20 cellular contexts compared by ENCODE assay signal in the genomic region with DNA sequence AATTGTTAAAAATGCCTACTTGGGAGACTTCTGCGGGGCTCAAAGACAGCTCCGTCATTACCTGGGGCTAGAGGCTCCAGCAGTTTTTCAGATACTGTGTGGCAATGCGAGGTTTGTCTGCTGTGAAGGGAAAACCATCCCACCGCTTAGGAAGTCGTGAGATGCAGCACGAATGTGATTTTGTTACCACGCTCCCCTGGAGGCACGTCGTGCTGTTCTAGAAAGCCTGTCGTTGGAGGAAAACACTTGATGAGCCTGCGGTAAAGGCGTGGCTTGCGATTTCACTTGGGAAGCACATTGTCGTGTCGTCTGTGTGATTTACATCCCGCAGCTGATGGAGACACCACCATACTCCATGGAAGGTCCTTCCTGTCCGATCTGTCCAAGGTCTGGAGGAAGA. TPM values are rescaled to one million over a fixed set of nuclear protein-coding genes. Genes with fewer than 3 reads are reported as not detected.
DNase-seq lines count a peak whose midpoint lies in the region; ATAC-seq and TF ChIP-seq lines count a peak whose summit lies in the region.
"Had no signal": no experiment of that assay in that cellular context is flagged by ENCODE, and none has a peak within 500 bp of the region (broad histone marks: within the 10 kb centered on the region; RNA-seq: fewer than 3 reads in every experiment).

No MANE protein-coding gene starts in this region.

- peak overlapping the region; percentile 33 for H4K8ac ChIP-seq in neuronal stem cell (ENCODE audit: low read depth, low read length)

- peaks cover 36% of the 10 kb centered on the region for H3K4me1 Mint-ChIP-seq in CD8-positive, alpha-beta T cell (ENCODE audit: low read depth)
- H3K4me1 Mint-ChIP-seq in GM23338: peaks cover 6% of the 10 kb centered on the region
- peaks cover 17% of the 10 kb centered on the region for H3K4me1 Mint-ChIP-seq in WTC11

- POLR2A ChIA-PET in CD8-positive, alpha-beta T cell (lab: Charles Lee): interaction anchor here (0.6 kb wide), 1 partner anchor 37 kb away, joined by 3 read pairs; no protein-coding TSS in a partner anchor
- POLR2A ChIA-PET in WTC11 (lab: Charles Lee) (no interaction called here), RWPE1 (lab: Yijun Ruan, JAX; ENCODE audit: low non-redundant PET) (no interaction called here)

- H2BK12ac ChIP-seq in neuronal stem cell (ENCODE audit: low read length): no peak overlapping the region

- H3K79me1 ChIP-seq in neuronal stem cell (ENCODE audit: low read depth, low read length): peaks cover 4% of the 10 kb centered on the region

- no peak for ATAC-seq in CD8-positive, alpha-beta T cell
- ATAC-seq in GM23338: no peak
- no peak for ATAC-seq in WTC11

- H3K18ac ChIP-seq in neuronal stem cell (ENCODE audit: low read length): no peak overlapping the region

- H3K4me3 Mint-ChIP-seq in CD8-positive, alpha-beta T cell: no peak overlapping the region
- H3K4me3 Mint-ChIP-seq in GM23338 (no peak overlapping the region), WTC11 (no peak overlapping the region)
- H3K4me3 Mint-ChIP-seq: immature natural killer cell had no signal

- no peak overlapping the region for H2BK15ac ChIP-seq in neuronal stem cell (ENCODE audit: low read length)

- no peaks in the 10 kb centered on the region for H3K27me3 ChIP-seq in CD8-positive, alpha-beta T cell (ENCODE audit: insufficient read depth, low read length)
- no peaks in the 10 kb centered on the region for H3K27me3 ChIP-seq in GM23338 (ENCODE audit: insufficient read depth)
- H3K27me3 ChIP-seq in neuronal stem cell (ENCODE audit: control insufficient read depth in 3 of 3, insufficient read depth in 3 of 3, low read depth in 1 of 3, low read length in 3 of 3): no peaks in the 10 kb centered on the region
- H3K27me3 ChIP-seq: MG63, vagina had no signal

- H3K9me3 ChIP-seq in CD8-positive, alpha-beta T cell (ENCODE audit: low read length): peaks cover 4% of the 10 kb centered on the region
- H3K9me3 ChIP-seq in neuronal stem cell (replicated peaks in 1 of 2; ENCODE audit: control insufficient read depth in 2 of 2, insufficient read depth in 1 of 2, low read depth in 1 of 2, low read length in 2 of 2): peaks cover 0 to 3% of the 10 kb centered on the region in 2 donors
- H3K9me3 ChIP-seq: MG63, vagina had no signal

- WGBS in neuronal stem cell (ENCODE audit: extremely low coverage in 2 of 2, insufficient read length in 2 of 2, insufficient replicate concordance in 1 of 2), 2 donors: no CpG with 5 or more reads among the region's 17 CpGs

- H3K9ac ChIP-seq in neuronal stem cell (ENCODE audit: low read depth, low read length, poor library complexity): no peak overlapping the region
- H3K9ac ChIP-seq: GM23248 had no signal

- peak overlapping the region; percentile 30 for H3K27ac Mint-ChIP-seq in CD8-positive, alpha-beta T cell
- H3K27ac Mint-ChIP-seq in GM23338: no peak overlapping the region
- peak overlapping the region; percentile 37 for H3K27ac Mint-ChIP-seq in WTC11

- no peak overlapping the region for H3K4me2 ChIP-seq in GM23338
- no peak overlapping the region for H3K4me2 ChIP-seq in neuronal stem cell (ENCODE audit: insufficient read depth, low read length, poor library complexity, severe bottlenecking)

- no peaks in the 10 kb centered on the region for H3F3A ChIP-seq in GM23338 (replicated peaks; ENCODE audit: low read depth)

- no peak overlapping the region for H3K4me3 ChIP-seq in CD8-positive, alpha-beta T cell (ENCODE audit: low read depth, low read length)
- no peak overlapping the region for H3K4me3 ChIP-seq in GM23338
- H3K4me3 ChIP-seq in neuronal stem cell (ENCODE audit: low read length in 2 of 2): no peak overlapping the region
- H3K4me3 ChIP-seq: GM23248, heart right ventricle, lower lobe of right lung, MG63, vagina had no signal

- no peak overlapping the region for H3K27ac ChIP-seq in CD8-positive, alpha-beta T cell (ENCODE audit: low read depth, low read length)
- H3K27ac ChIP-seq in GM23338 (ENCODE audit: low read depth): 0 out of 2 replicates have a peak overlapping the region, but pooled peaks have one; percentile 59
- H3K27ac ChIP-seq in neuronal stem cell (replicated peaks; ENCODE audit: low read length): no peak overlapping the region
- H3K27ac ChIP-seq in RWPE1: no peak overlapping the region
- H3K27ac ChIP-seq: GM23248, heart right ventricle, lower lobe of right lung, vagina had no signal

- no peak overlapping the region for H3K14ac ChIP-seq in neuronal stem cell (ENCODE audit: low read length)

- H3K9me2 ChIP-seq in GM23338 (ENCODE audit: insufficient read depth): no peaks in the 10 kb centered on the region

- no peak overlapping the region for H2BK120ac ChIP-seq in neuronal stem cell (ENCODE audit: low read depth, low read length)

- H2AK5ac ChIP-seq in neuronal stem cell (ENCODE audit: low read depth, low read length): no peak overlapping the region

- H3K36me3 ChIP-seq in CD8-positive, alpha-beta T cell (ENCODE audit: insufficient read depth, low read length): no peaks in the 10 kb centered on the region
- H3K36me3 ChIP-seq in GM23338 (ENCODE audit: insufficient read depth) (no peaks in the 10 kb centered on the region), neuronal stem cell (replicated peaks in 1 of 2; ENCODE audit: control insufficient read depth in 2 of 2, insufficient read depth in 2 of 2, low read length in 2 of 2) (no peaks in the 10 kb centered on the region)
- H3K36me3 ChIP-seq: heart right ventricle, lower lobe of right lung, MG63, vagina had no signal

- peaks cover 9% of the 10 kb centered on the region for H3K9me3 Mint-ChIP-seq in CD8-positive, alpha-beta T cell
- peaks cover 3% of the 10 kb centered on the region; the same call in 1 of the 3 replicates for H3K9me3 Mint-ChIP-seq in GM23338
- peaks cover 14% of the 10 kb centered on the region for H3K9me3 Mint-ChIP-seq in WTC11

- H3K23ac ChIP-seq in neuronal stem cell (ENCODE audit: low read depth, low read length, poor library complexity): no peak overlapping the region

- intact Hi-C loops in CD8-positive, alpha-beta T cell (cut with DNase I, micrococcal nuclease): no loop called here

- DNase-seq in CD8-positive, alpha-beta T cell: no peak
- DNase-seq in GM23338 (ENCODE audit: low spot score) (no peak), WTC11 (ENCODE audit: low spot score) (no peak), neuronal stem cell (ENCODE audit: low spot score) (no peak), EL (no peak), RKO (ENCODE audit: low spot score) (no peak), RWPE1 (ENCODE audit: low spot score) (no peak)
- DNase-seq: activated CD4-positive, CD25-positive, alpha-beta regulatory T cell treated with anti-CD3 and anti-CD28 coated beads, Interleukin-2, amount 50 U/mL, for 72 hours; activated effector memory CD4-positive, alpha-beta T cell treated with Interleukin-2 at 50 U/mL for 16 hours; AML-193; GM23248; heart right ventricle; immature natural killer cell; MG63; NCI-H1694 treated with DMSO at 0.1 percent for 48 hours; NCI-H526; OCI-M1 had no signal

- TF ChIP-seq CTCF in CD8-positive, alpha-beta T cell (IDR thresholded peaks at IDR 0.05): no peak
- TF ChIP-seq CTCF in GM23338 (conservative IDR thresholded peaks at IDR 0.05; ENCODE audit: low read depth in 2 of 2) (no peak), WTC11 (IDR thresholded peaks at IDR 0.05) (no peak), RWPE1 (conservative IDR thresholded peaks at IDR 0.05; ENCODE audit: low read depth) (no peak)

- H3K4ac ChIP-seq in neuronal stem cell (ENCODE audit: low read length): no peak overlapping the region

- H3K4me1 ChIP-seq in CD8-positive, alpha-beta T cell (ENCODE audit: insufficient read depth, low read length): no peaks in the 10 kb centered on the region
- H3K4me1 ChIP-seq in GM23338 (ENCODE audit: insufficient read depth) (no peaks in the 10 kb centered on the region), neuronal stem cell (ENCODE audit: control insufficient read depth in 2 of 2, insufficient read depth in 1 of 2, low read depth in 1 of 2, low read length in 2 of 2) (peaks cover 0 to 3% of the 10 kb centered on the region in 2 donors)

- H4K91ac ChIP-seq in neuronal stem cell (ENCODE audit: low read depth, low read length, poor library complexity): no peak overlapping the region

- no peaks in the 10 kb centered on the region for H3K27me3 Mint-ChIP-seq in CD8-positive, alpha-beta T cell (ENCODE audit: low read depth)
- no peaks in the 10 kb centered on the region for H3K27me3 Mint-ChIP-seq in GM23338 (ENCODE audit: insufficient read depth, low read depth, poor library complexity)
- no peaks in the 10 kb centered on the region for H3K27me3 Mint-ChIP-seq in WTC11 (ENCODE audit: low read depth)
- H3K27me3 Mint-ChIP-seq: IgD-negative memory B cell had no signal

- H3K36me3 Mint-ChIP-seq in CD8-positive, alpha-beta T cell: no peaks in the 10 kb centered on the region
- peaks cover 3% of the 10 kb centered on the region; the same call in 2 of the 3 replicates for H3K36me3 Mint-ChIP-seq in GM23338 (ENCODE audit: low read depth)
- no peaks in the 10 kb centered on the region for H3K36me3 Mint-ChIP-seq in WTC11

- no peaks in the 10 kb centered on the region for H3K79me2 ChIP-seq in GM23338 (replicated peaks; ENCODE audit: insufficient read depth)

- no peak overlapping the region for H2BK5ac ChIP-seq in neuronal stem cell (ENCODE audit: low read length)

- H2AFZ ChIP-seq in GM23338 (no peak overlapping the region), neuronal stem cell (ENCODE audit: low read length) (no peak overlapping the region)
- H2AFZ ChIP-seq: GM23248 had no signal

- no peaks in the 10 kb centered on the region for H4K20me1 ChIP-seq in GM23338 (replicated peaks; ENCODE audit: insufficient read depth)

- CTCF ChIA-PET in CD8-positive, alpha-beta T cell (lab: Charles Lee): interaction anchor here (0.6 kb wide), 1 partner anchor 69 kb away, joined by 3 read pairs; no protein-coding TSS in a partner anchor
- CTCF ChIA-PET in WTC11 (lab: Charles Lee): interaction anchor here (0.6 kb wide), 1 partner anchor 150 kb away, joined by 5 read pairs; no protein-coding TSS in a partner anchor
- CTCF ChIA-PET in RWPE1 (lab: Yijun Ruan, JAX): no interaction called here

TF ChIP-seq in GM23338, 12 proteins besides CTCF, POLR2A, EP300 and RAD21:
- TF ChIP-seq EZH2 (IDR thresholded peaks at IDR 0.05; ENCODE audit: low read depth, unreplicated experiment) (no peak), STAT1 (IDR thresholded peaks at IDR 0.05; ENCODE audit: unreplicated experiment) (no peak), ZNF114 (CRISPR knock-in tag; IDR thresholded peaks at IDR 0.05) (no peak)

RNA-seq across cellular contexts. Expression of a gene that starts 39.3 kb away (rescaled TPM):
- 10 to 100 TPM; 24.6 to 25.7 TPM for total RNA-seq in CD8-positive, alpha-beta T cell
- total RNA-seq in GM23338 (2014; rRNA removed; shearing (Covaris generic)): 3.3 and 7.2 TPM in 2 replicates
- 4.6 TPM in 2 replicates for polyA plus RNA-seq in GM23338 (2016; fragmentation: Nextera tagmentation; extraction: Ambion mirVana)
- total RNA-seq in WTC11 (2021): 7.9 to 10.2 TPM (median 8.0 TPM) in 3 replicates
- polyA plus RNA-seq in neuronal stem cell (2013, experiment 1 of 2): 6.3 TPM
- 7.2 TPM for polyA plus RNA-seq in neuronal stem cell (2013, experiment 2 of 2)
